Comparison of ENCODE assay signal across 1 cellular context in the genomic region with DNA sequence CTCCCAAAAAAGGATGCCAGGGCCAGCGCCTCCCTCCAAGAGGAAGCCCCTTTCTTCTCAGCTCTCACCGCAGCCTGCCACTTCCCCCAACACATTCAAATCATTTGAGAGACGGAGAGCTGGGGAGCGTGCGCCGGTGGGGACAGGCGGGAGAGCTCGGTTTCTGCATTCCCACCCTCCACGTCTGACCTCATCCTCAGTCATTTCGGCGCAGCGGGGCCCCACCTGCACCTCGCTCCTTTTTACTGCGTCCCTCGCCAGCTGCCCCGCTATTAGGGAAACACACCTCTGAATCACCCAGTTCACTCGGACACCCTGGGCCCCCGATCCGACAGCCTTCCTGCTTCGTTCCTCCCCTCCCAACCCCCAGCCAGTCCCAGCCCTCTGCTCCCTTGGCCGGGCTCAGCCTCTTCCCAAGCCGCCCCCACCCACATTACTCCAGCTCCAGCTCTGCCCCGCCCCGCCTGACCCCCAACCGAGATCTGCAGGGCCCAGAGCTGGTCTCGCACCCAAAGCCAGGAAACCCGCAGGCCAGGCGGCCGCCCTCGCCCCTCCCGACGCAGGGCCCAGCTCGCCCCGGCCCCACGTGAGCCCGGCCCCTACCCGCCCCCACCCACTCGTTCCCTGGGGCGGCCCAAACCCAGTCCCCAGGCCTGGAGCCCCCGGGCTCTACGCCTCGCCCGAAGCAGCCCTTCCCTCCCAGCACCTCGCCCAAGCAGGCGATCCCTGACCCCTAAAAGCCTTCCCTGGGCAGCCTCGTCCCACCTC.
TF ChIP-seq lines count a peak whose summit lies in the region.

No MANE protein-coding gene starts in this region.

TF ChIP-seq in SK-N-SH, 30 proteins besides CTCF, POLR2A, EP300 and RAD21 (continued from another document):
- 0 out of 2 replicates have a peak, but pooled peaks have one; percentile 45 for TF ChIP-seq SIN3A (IDR thresholded peaks at IDR 0.05; ENCODE audit: borderline replicate concordance, low read depth, low read length)
- TF ChIP-seq MEF2A (IDR thresholded peaks at IDR 0.05; ENCODE audit: borderline replicate concordance, low read depth) = no peak
- no peak for TF ChIP-seq TEAD4 (IDR thresholded peaks at IDR 0.05; ENCODE audit: borderline replicate concordance, insufficient read depth)
- TF ChIP-seq POLR2AphosphoS5 (IDR thresholded peaks at IDR 0.05; ENCODE audit: low read depth, low read length) = peak; percentile 15; the same call in 1 of the 2 replicates
- no peak for TF ChIP-seq YY1 (IDR thresholded peaks at IDR 0.05; ENCODE audit: low read depth)
- TF ChIP-seq, protein P1, sequence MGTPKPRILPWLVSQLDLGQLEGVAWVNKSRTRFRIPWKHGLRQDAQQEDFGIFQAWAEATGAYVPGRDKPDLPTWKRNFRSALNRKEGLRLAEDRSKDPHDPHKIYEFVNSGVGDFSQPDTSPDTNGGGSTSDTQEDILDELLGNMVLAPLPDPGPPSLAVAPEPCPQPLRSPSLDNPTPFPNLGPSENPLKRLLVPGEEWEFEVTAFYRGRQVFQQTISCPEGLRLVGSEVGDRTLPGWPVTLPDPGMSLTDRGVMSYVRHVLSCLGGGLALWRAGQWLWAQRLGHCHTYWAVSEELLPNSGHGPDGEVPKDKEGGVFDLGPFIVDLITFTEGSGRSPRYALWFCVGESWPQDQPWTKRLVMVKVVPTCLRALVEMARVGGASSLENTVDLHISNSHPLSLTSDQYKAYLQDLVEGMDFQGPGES (IDR thresholded peaks at IDR 0.05; ENCODE audit: low read depth, low read length) = no peak
- no peak for TF ChIP-seq NFIC (IDR thresholded peaks at IDR 0.05; ENCODE audit: borderline replicate concordance)
- TF ChIP-seq RCOR1 (IDR thresholded peaks at IDR 0.05; ENCODE audit: low read length) = no peak
- no peak for TF ChIP-seq FOXM1 (IDR thresholded peaks at IDR 0.05; ENCODE audit: low read depth)
- TF ChIP-seq, protein P2, sequence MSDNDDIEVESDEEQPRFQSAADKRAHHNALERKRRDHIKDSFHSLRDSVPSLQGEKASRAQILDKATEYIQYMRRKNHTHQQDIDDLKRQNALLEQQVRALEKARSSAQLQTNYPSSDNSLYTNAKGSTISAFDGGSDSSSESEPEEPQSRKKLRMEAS (IDR thresholded peaks at IDR 0.05; ENCODE audit: low read depth) = peak; percentile 40; the same call in 1 of the 2 replicates
- TF ChIP-seq SMC3 (IDR thresholded peaks at IDR 0.05; ENCODE audit: low read depth, low read length) = no peak
- TF ChIP-seq ELF1 (IDR thresholded peaks at IDR 0.05) = no peak
- TF ChIP-seq FOSL2 (IDR thresholded peaks at IDR 0.05; ENCODE audit: borderline replicate concordance, low read depth) = peak; percentile 38; the same call in 1 of the 2 replicates
- no peak for TF ChIP-seq RXRA (IDR thresholded peaks at IDR 0.05; ENCODE audit: borderline replicate concordance, low read depth)
- TF ChIP-seq GATA2 (CRISPR knock-in tag; IDR thresholded peaks at IDR 0.05) = no peak
- TF ChIP-seq GABPA (IDR thresholded peaks at IDR 0.05; ENCODE audit: low read depth) = no peak
- TF ChIP-seq NRF1 (IDR thresholded peaks at IDR 0.05; ENCODE audit: low read depth, low read length) = peak; percentile 34; the same call in 1 of the 2 replicates
- TF ChIP-seq ZBTB33 (IDR thresholded peaks at IDR 0.05; ENCODE audit: borderline replicate concordance, low read depth) = no peak
- TF ChIP-seq TCF12 (IDR thresholded peaks at IDR 0.05) = peak; percentile 51
TF ChIP-seq in SK-N-SH: peak in this region for 9.
